19 cellular contexts compared by ENCODE assay signal in genomic region chr6:83808005-83808404, GRCh38.
"Had no signal": no experiment of that assay in that cellular context is flagged by ENCODE, and none has a peak within 500 bp of the region (broad histone marks: within the 10 kb centered on the region; RNA-seq: fewer than 3 reads in every experiment).

No MANE protein-coding gene starts in this region.

- DNase-seq: occipital lobe; ovary; posterior cingulate gyrus; psoas muscle; right cardiac atrium; right lobe of liver; sigmoid colon; small intestine; stimulated activated CD4-positive, alpha-beta T cell treated with anti-CD3 and anti-CD28 coated beads, Interleukin-15, amount 100 ng/mL, for 24 hours; stimulated activated CD4-positive, alpha-beta T cell treated with anti-CD3 and anti-CD28 coated beads, Interleukin-2, amount 100 ng/mL, for 24 hours; stimulated activated CD4-positive, alpha-beta T cell treated with anti-CD3 and anti-CD28 coated beads, Interleukin-2, amount 100 ng/mL, for 48 hours; stimulated activated CD4-positive, alpha-beta T cell treated with anti-CD3 and anti-CD28 coated beads, Interleukin-4, amount 100 ng/mL, for 24 hours; stimulated activated naive B cell treated with anti-CD40 and anti-IgM and Interleukin-4, amounts not matched to agents 10 μg/mL and 1 μg/mL and 100 μg/mL, for 72 hours; stimulated activated naive CD4-positive, alpha-beta T cell treated with Interleukin-2 at 50 U/mL for 16 hours; stomach; thyroid gland; trophoblast cell; upper lobe of left lung had no signal

- ATAC-seq: psoas muscle; right cardiac atrium; right lobe of liver; stimulated activated effector memory CD8-positive, alpha-beta T cell treated with anti-CD3 and anti-CD28 coated beads, Interleukin-12 subunit alpha, Interleukin-12 subunit beta, amount 100 ng/mL, for 72 hours; stimulated activated naive B cell treated with anti-CD40 and anti-IgM and Interleukin-4, amounts not matched to agents 10 μg/mL and 1 μg/mL and 100 μg/mL, for 72 hours had no signal
